In genomic region chr3:143287403-143287802, GRCh38 we compare ENCODE assay signal across 16 cellular contexts.
"Had no signal": no experiment of that assay in that cellular context is flagged by ENCODE, and none has a peak within 500 bp of the region (broad histone marks: within the 10 kb centered on the region; RNA-seq: fewer than 3 reads in every experiment).

No MANE protein-coding gene starts in this region.

- H3K4me2 ChIP-seq: hepatocyte had no signal

- H3K9me3 Mint-ChIP-seq: activated CD4-positive, alpha-beta T cell treated with anti-CD3 and anti-CD28 coated beads, Interleukin-2, amount 10 ng/mL, durations not matched to agents 24 days and 14 days; activated T-helper 2 cell treated with anti-CD3 and anti-CD28 coated beads, Interferon-gamma antibody, Interleukin-2, Interleukin-4, amounts not matched to agents 10 μg/mL and 5 μg/mL and 100 μg/mL, durations not matched to agents 14 hours and 24 hours and 36 hours; naive thymus-derived CD4-positive, alpha-beta T cell; stimulated activated naive B cell treated with anti-CD40 and anti-IgM and Interleukin-4, amounts not matched to agents 10 μg/mL and 1 μg/mL and 100 μg/mL, for 72 hours; WTC11 had no signal

- H3K4me3 Mint-ChIP-seq: activated CD4-positive, alpha-beta T cell treated with anti-CD3 and anti-CD28 coated beads, Interleukin-2, amount 10 ng/mL, durations not matched to agents 24 days and 14 days; naive thymus-derived CD4-positive, alpha-beta T cell; stimulated activated naive B cell treated with anti-CD40 and anti-IgM and Interleukin-4, amounts not matched to agents 10 μg/mL and 1 μg/mL and 100 μg/mL, for 72 hours; WTC11 had no signal

- H3K27ac Mint-ChIP-seq: activated CD4-positive, alpha-beta T cell treated with anti-CD3 and anti-CD28 coated beads, Interleukin-2, amount 10 ng/mL, durations not matched to agents 24 days and 14 days; activated T-helper 2 cell treated with anti-CD3 and anti-CD28 coated beads, Interferon-gamma antibody, Interleukin-2, Interleukin-4, amounts not matched to agents 10 μg/mL and 5 μg/mL and 100 μg/mL, durations not matched to agents 14 hours and 24 hours and 36 hours; stimulated activated naive B cell treated with anti-CD40 and anti-IgM and Interleukin-4, amounts not matched to agents 10 μg/mL and 1 μg/mL and 100 μg/mL, for 72 hours; WTC11 had no signal

- H3K36me3 ChIP-seq: breast epithelium, gastrocnemius medialis, neutrophil, right lobe of liver had no signal

- H3K27ac ChIP-seq: breast epithelium, gastrocnemius medialis, hepatocyte, neutrophil, right lobe of liver had no signal

- H3K27me3 ChIP-seq: breast epithelium, gastrocnemius medialis, hepatocyte, neutrophil, right lobe of liver had no signal

- H3K4me1 Mint-ChIP-seq: WTC11 had no signal

- H3K9me3 ChIP-seq: breast epithelium, gastrocnemius medialis, neutrophil, right lobe of liver had no signal

- ATAC-seq: gastrocnemius medialis; left cardiac atrium; naive thymus-derived CD4-positive, alpha-beta T cell; right lobe of liver; WTC11 had no signal

- H3K27me3 Mint-ChIP-seq: activated CD4-positive, alpha-beta T cell treated with anti-CD3 and anti-CD28 coated beads, Interleukin-2, amount 10 ng/mL, durations not matched to agents 24 days and 14 days; naive thymus-derived CD4-positive, alpha-beta T cell; stimulated activated naive B cell treated with anti-CD40 and anti-IgM and Interleukin-4, amounts not matched to agents 10 μg/mL and 1 μg/mL and 100 μg/mL, for 72 hours had no signal

- H3K4me3 ChIP-seq: breast epithelium, gastrocnemius medialis, hepatocyte, lung, right lobe of liver had no signal

- H3K79me2 ChIP-seq: hepatocyte had no signal

- H3K36me3 Mint-ChIP-seq: stimulated activated naive B cell treated with anti-CD40 and anti-IgM and Interleukin-4, amounts not matched to agents 10 μg/mL and 1 μg/mL and 100 μg/mL, for 72 hours; WTC11 had no signal

- H3K4me1 ChIP-seq: breast epithelium, gastrocnemius medialis, right lobe of liver had no signal

- H2AFZ ChIP-seq: hepatocyte had no signal

- DNase-seq: activated CD4-positive, alpha-beta T cell treated with anti-CD3 and anti-CD28 coated beads, Interleukin-2, amount 10 ng/mL, durations not matched to agents 24 days and 14 days; activated naive CD4-positive, alpha-beta T cell treated with anti-CD3 and anti-CD28 coated beads, Interleukin-2, amount 50 U/mL, for 16 hours; activated T-cell treated with anti-CD3 and anti-CD28 coated beads for 4 hours; gastrocnemius medialis; left cardiac atrium; naive thymus-derived CD4-positive, alpha-beta T cell; posterior cingulate gyrus; right lobe of liver; stimulated activated naive B cell treated with anti-CD40 and anti-IgM and Interleukin-4, amounts not matched to agents 10 μg/mL and 1 μg/mL and 100 μg/mL, for 72 hours; trophoblast cell had no signal
